Comparison of ENCODE assay signal across 8 cellular contexts in genomic region chr2:91773804-91774203, GRCh38.
DNase-seq lines count a peak whose midpoint lies in the region; ATAC-seq, FAIRE-seq and TF ChIP-seq lines count a peak whose summit lies in the region.
"Not testable (repeated sequence)": the region's sequence is repeated elsewhere in the genome, so short reads cannot be mapped to it uniquely, and the experiment has no call there.

No MANE protein-coding gene starts in this region.

- not testable (repeated sequence) for TF ChIP-seq CTCF in HCT116 (IDR thresholded peaks at IDR 0.05 in 2 of 3, conservative IDR thresholded peaks at IDR 0.05 in 1 of 3; ENCODE audit: borderline replicate concordance in 1 of 3, insufficient read depth in 1 of 3, low read depth in 2 of 3, low read length in 2 of 3); choroid plexus epithelial cell (conservative IDR thresholded peaks at IDR 0.05; ENCODE audit: low read depth, low read length)
- peak; percentile 18; the same call in 1 of the 2 replicates for TF ChIP-seq CTCF in WERI-Rb-1 (IDR thresholded peaks at IDR 0.05; ENCODE audit: low read depth, low read length)

- not testable (repeated sequence) for BruUV-seq in HCT116 (replicated peaks; lab: Mats Ljungman, UMichigan)

- intact Hi-C loops in HCT116 (cut with micrococcal nuclease), result not testable (repeated sequence)

- H3K4me3 ChIP-seq in HCT116 (replicated peaks in 1 of 2; ENCODE audit: low read depth in 1 of 2, low read length in 2 of 2); WERI-Rb-1 (ENCODE audit: low read depth, low read length); choroid plexus epithelial cell (ENCODE audit: low read depth, low read length): not testable (repeated sequence)

- POLR2A ChIA-PET in HCT116 (lab: Charles Lee), result not testable (repeated sequence)

- not testable (repeated sequence) for ATAC-seq in HCT116

- CTCF ChIA-PET in HCT116 (lab: Charles Lee), result not testable (repeated sequence)

- not testable (repeated sequence) for H3K9ac ChIP-seq in HCT116 (ENCODE audit: low read length)

- DNase-seq in ACHN (peak; percentile 15), RCC 7860 (ENCODE audit: low spot score) (peak; percentile 25), WERI-Rb-1 (peak; percentile 48), choroid plexus epithelial cell (ENCODE audit: low read depth) (peak; percentile 2), glomerular visceral epithelial cell (ENCODE audit: extremely low spot score) (peak; percentile 7), kidney tubule cell (ENCODE audit: low spot score) (peak; percentile 22), renal cortical epithelial cell (ENCODE audit: low read depth) (peak; percentile 11)
- DNase-seq in HCT116 (ENCODE audit: low read depth, low spot score), result not testable (repeated sequence)

- RAD21 ChIA-PET in HCT116 (lab: Charles Lee; ENCODE audit: low non-redundant PET in 1 of 2, low total read pairs in 2 of 2, uncharacterized antibody in 2 of 2, unreplicated experiment in 2 of 2), result not testable (repeated sequence)

- H3K27me3 ChIP-seq in HCT116 (ENCODE audit: insufficient read depth, low read length); WERI-Rb-1 (ENCODE audit: insufficient read depth, low read depth, severe bottlenecking): not testable (repeated sequence)

- in situ Hi-C loops in ACHN (cut with HindIII; ENCODE audit: low pct_ligation_motif_present, low pct_unique_long_range_greater_than_20kb, low sequenced_read_pairs), result not testable (repeated sequence)

- TF ChIP-seq RAD21 in HCT116 (IDR thresholded peaks at IDR 0.05; ENCODE audit: low read depth), result peak; percentile 10; the same call in 1 of the 2 replicates

- not testable (repeated sequence) for H2AFZ ChIP-seq in HCT116 (ENCODE audit: low read depth, low read length, poor library complexity, severe bottlenecking)

- H3K79me2 ChIP-seq in HCT116 (ENCODE audit: insufficient read depth, low read length), result not testable (repeated sequence)

- H3K9me2 ChIP-seq in HCT116 (ENCODE audit: insufficient read depth), result not testable (repeated sequence)

- not testable (repeated sequence) for H3K4me1 ChIP-seq in HCT116 (ENCODE audit: control insufficient read depth in 1 of 2, insufficient read depth in 2 of 2, low read length in 2 of 2)

- not testable (repeated sequence) for H3K27ac ChIP-seq in HCT116 (ENCODE audit: low read depth, low read length); WERI-Rb-1

- not testable (repeated sequence) for H3K4me2 ChIP-seq in HCT116 (ENCODE audit: low read length)

- H3K36me3 ChIP-seq in HCT116 (ENCODE audit: control insufficient read depth in 1 of 2, insufficient read depth in 2 of 2, low read length in 2 of 2); WERI-Rb-1: not testable (repeated sequence)

- not testable (repeated sequence) for TF ChIP-seq POLR2A in HCT116 (IDR thresholded peaks at IDR 0.05; ENCODE audit: borderline replicate concordance, extremely low read depth, insufficient read depth, insufficient read length)

- not testable (repeated sequence) for H3K9me3 ChIP-seq in HCT116 (ENCODE audit: control insufficient read depth in 1 of 2, insufficient read depth in 1 of 2, low read depth in 1 of 2, low read length in 2 of 2); WERI-Rb-1 (ENCODE audit: severe bottlenecking)

- not testable (repeated sequence) for H4K20me1 ChIP-seq in HCT116 (ENCODE audit: insufficient read depth)

- FAIRE-seq in RCC 7860 (lab: Jason Lieb, UNC), result not testable (repeated sequence)
